In genomic region chr6:112620832-112621569, GRCh38 we compare ENCODE assay signal across 13 cellular contexts.
A peak's percentile ranks its signal among the peaks of the same experiment; 100 is the strongest.
DNase-seq lines count a peak whose midpoint lies in the region; ATAC-seq and TF ChIP-seq lines count a peak whose summit lies in the region.
"Had no signal": no experiment of that assay in that cellular context is flagged by ENCODE, and none has a peak within 500 bp of the region (broad histone marks: within the 10 kb centered on the region; RNA-seq: fewer than 3 reads in every experiment).

No MANE protein-coding gene starts in this region.

- no peak overlapping the region for H3K4me2 ChIP-seq in H9 (ENCODE audit: insufficient read depth, insufficient read length, low read length)

- no CpG with 5 or more reads among the region's 3 CpGs for WGBS in H9 (ENCODE audit: extremely low coverage, insufficient read length, low lambda C conversion rate)

- intact Hi-C loops in left lung (cut with DNase I), result no loop called here

- H3K9me3 ChIP-seq in H9 (ENCODE audit: control insufficient read depth, low read depth, low read length) (no peaks in the 10 kb centered on the region), left lung (no peaks in the 10 kb centered on the region)
- H3K9me3 ChIP-seq: gastroesophageal sphincter, sigmoid colon had no signal

- H3K14ac ChIP-seq in H9 (ENCODE audit: insufficient read depth, low read length), result no peak overlapping the region

- H3K4me1 Mint-ChIP-seq in H9, result peaks cover 10 to 18% of the 10 kb centered on the region in 2 experiments
- H3K4me1 Mint-ChIP-seq: memory B cell had no signal

- H3K9ac ChIP-seq in H9 (ENCODE audit: extremely low read depth, insufficient read length, low read length), result no peak overlapping the region

- no peaks in the 10 kb centered on the region for H3K36me3 ChIP-seq in left lung
- H3K36me3 ChIP-seq: gastroesophageal sphincter, sigmoid colon had no signal

- no peak overlapping the region for H2AK5ac ChIP-seq in H9 (ENCODE audit: insufficient read length, low read length)

- no peak overlapping the region for H3T11ph ChIP-seq in H9 (ENCODE audit: low read length)

- ATAC-seq in GM18858 (IDR thresholded peaks at IDR 0.05; ENCODE audit: unreplicated experiment) (peak; percentile 70), HG02973 (IDR thresholded peaks at IDR 0.05; ENCODE audit: unreplicated experiment) (peak; percentile 59), left lung (no peak)
- ATAC-seq: gastroesophageal sphincter had no signal

- no peak overlapping the region for H2BK20ac ChIP-seq in H9 (ENCODE audit: low read depth, low read length, poor library complexity, severe bottlenecking)

- H3K27ac ChIP-seq in H9 (ENCODE audit: insufficient read length, low read depth, low read length) (no peak overlapping the region), left lung (no peak overlapping the region)
- H3K27ac ChIP-seq: gastroesophageal sphincter, sigmoid colon had no signal

- peak overlapping the region in 1 of 3 experiments; percentile 14; a peak in 3 of 7 replicates for H3K27ac Mint-ChIP-seq in H9
- H3K27ac Mint-ChIP-seq: memory B cell had no signal

- no peaks in the 10 kb centered on the region for H4K20me1 ChIP-seq in H9 (ENCODE audit: control insufficient read depth, insufficient read depth, insufficient read length)

- no peak overlapping the region for H2BK120ac ChIP-seq in H9 (ENCODE audit: low read depth, low read length, poor library complexity, severe bottlenecking)

- no peak overlapping the region for H3K4ac ChIP-seq in H9 (ENCODE audit: low read depth, low read length)

- no peaks in the 10 kb centered on the region for H3K36me3 Mint-ChIP-seq in H9 (ENCODE audit: insufficient read depth in 1 of 3, low read depth in 3 of 3)
- H3K36me3 Mint-ChIP-seq: memory B cell had no signal

- TF ChIP-seq CTCF in H9 (conservative IDR thresholded peaks at IDR 0.05) (no peak), left lung (IDR thresholded peaks at IDR 0.05) (no peak)

- H2BK15ac ChIP-seq in H9 (ENCODE audit: low read depth, low read length), result no peak overlapping the region

- no peak overlapping the region for H4K8ac ChIP-seq in H9 (replicated peaks; ENCODE audit: insufficient read length, low read depth, low read length)

- H4K91ac ChIP-seq in H9 (ENCODE audit: insufficient read length, low read depth, low read length), result no peak overlapping the region

- H3K4me1 ChIP-seq in H9 (ENCODE audit: insufficient read depth, low read length) (no peaks in the 10 kb centered on the region), left lung (no peaks in the 10 kb centered on the region)
- H3K4me1 ChIP-seq: gastroesophageal sphincter, sigmoid colon had no signal

- H3K27me3 ChIP-seq in H9 (ENCODE audit: insufficient read depth, low read length) (no peaks in the 10 kb centered on the region), left lung (no peaks in the 10 kb centered on the region)
- H3K27me3 ChIP-seq: gastroesophageal sphincter, sigmoid colon had no signal

- H3K23ac ChIP-seq in H9 (ENCODE audit: insufficient read length, low read depth, low read length), result no peak overlapping the region

- no peaks in the 10 kb centered on the region for H3K79me2 ChIP-seq in H9 (ENCODE audit: insufficient read depth, low read length)

- no peak overlapping the region for H2BK5ac ChIP-seq in H9 (ENCODE audit: insufficient read length, low read length)

- no peak overlapping the region for H3K4me3 ChIP-seq in left lung
- H3K4me3 ChIP-seq: gastroesophageal sphincter, sigmoid colon had no signal

- no peaks in the 10 kb centered on the region for H3K23me2 ChIP-seq in H9 (ENCODE audit: insufficient read length, low read depth, low read length, poor library complexity, severe bottlenecking)

- no peak overlapping the region for H4K5ac ChIP-seq in H9 (ENCODE audit: insufficient read length, low read depth, low read length)

- H2AFZ ChIP-seq in H9 (ENCODE audit: low read length), result no peak overlapping the region

- H3K79me1 ChIP-seq in H9 (ENCODE audit: insufficient read depth, low read depth, low read length, poor library complexity, severe bottlenecking), result no peaks in the 10 kb centered on the region

- no peak overlapping the region for H3K4me3 Mint-ChIP-seq in H9
- H3K4me3 Mint-ChIP-seq: memory B cell had no signal

- H2BK12ac ChIP-seq in H9 (ENCODE audit: insufficient read length, low read depth, low read length), result no peak overlapping the region

- no peak overlapping the region for H3K18ac ChIP-seq in H9 (ENCODE audit: insufficient read length, low read depth, low read length)

- H3K56ac ChIP-seq in H9 (ENCODE audit: insufficient read length, low read depth, low read length), result no peak overlapping the region

- H3K27me3 Mint-ChIP-seq in H9 (ENCODE audit: low read depth), result no peaks in the 10 kb centered on the region

- DNase-seq in SW480 (ENCODE audit: low spot score), result peak; percentile 4
- DNase-seq in iris pigment epithelial cell (ENCODE audit: low read depth), result peak; percentile 85
- DNase-seq in NCI-H2227 (lab: John Stamatoyannopoulos, UW; ENCODE audit: unreplicated experiment), result no peak
- DNase-seq in H9, result no peak
- DNase-seq in HK-2 (ENCODE audit: unreplicated experiment), result no peak
- DNase-seq in left lung, result no peak
- DNase-seq: activated CD8-positive, alpha-beta memory T cell treated with anti-CD3 and anti-CD28 coated beads for 24 hours; NCI-H2081 treated with DMSO at 0.1 percent for 48 hours; sigmoid colon had no signal

- no peaks in the 10 kb centered on the region for H3K9me3 Mint-ChIP-seq in H9
- H3K9me3 Mint-ChIP-seq: memory B cell had no signal

Comparison
In these comparisons a context has a peak if more than half of its experiments do, and no peak if none do; other contexts are left out.
1. DNase-seq: peak in SW480 (single experiment) and iris pigment epithelial cell (single experiment); none in NCI-H2227 (single experiment), H9 (single experiment), HK-2 (single experiment) and left lung (0 of 2).